ENCODE assay signal across 6 cellular contexts in the genomic region with DNA sequence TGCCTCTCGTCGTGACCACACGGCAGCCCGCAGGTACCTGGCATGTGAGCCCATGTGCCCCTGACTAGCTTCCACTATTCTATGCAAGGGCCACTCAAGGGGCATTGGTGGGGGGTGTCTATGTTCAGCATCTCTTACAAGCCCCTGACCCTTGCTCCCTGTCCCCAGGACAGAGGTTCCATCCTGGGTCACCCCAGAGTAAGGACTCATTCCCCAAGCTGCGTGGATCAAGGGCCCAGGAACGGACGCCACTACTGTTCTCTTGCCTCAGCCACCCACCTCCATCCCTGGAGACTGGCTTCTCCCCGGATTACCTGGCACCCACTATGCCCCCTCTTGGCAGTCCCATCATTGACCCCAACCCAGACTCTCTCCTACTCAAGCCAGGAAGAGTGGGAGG.
"Had no signal": no experiment of that assay in that cellular context is flagged by ENCODE, and none has a peak within 500 bp of the region (broad histone marks: within the 10 kb centered on the region; RNA-seq: fewer than 3 reads in every experiment).

No MANE protein-coding gene starts in this region.

- H3K27ac Mint-ChIP-seq: GM23338, IgD-negative memory B cell had no signal

- H3K4me3 ChIP-seq: GM23338 had no signal

- H2AFZ ChIP-seq: GM23338 had no signal

- H3K27ac ChIP-seq: HL-60 had no signal

- H3K36me3 Mint-ChIP-seq: IgD-negative memory B cell had no signal

- H3K4me1 Mint-ChIP-seq: GM23338, IgD-negative memory B cell had no signal

- DNase-seq: H9, HCEC 1CT, KBM-7 had no signal

- H3K4me2 ChIP-seq: GM23338 had no signal

- H3K4me3 Mint-ChIP-seq: GM23338, IgD-negative memory B cell had no signal

- H3K9me3 Mint-ChIP-seq: GM23338, IgD-negative memory B cell had no signal
